13 cellular contexts compared by ENCODE assay signal in the genomic region with DNA sequence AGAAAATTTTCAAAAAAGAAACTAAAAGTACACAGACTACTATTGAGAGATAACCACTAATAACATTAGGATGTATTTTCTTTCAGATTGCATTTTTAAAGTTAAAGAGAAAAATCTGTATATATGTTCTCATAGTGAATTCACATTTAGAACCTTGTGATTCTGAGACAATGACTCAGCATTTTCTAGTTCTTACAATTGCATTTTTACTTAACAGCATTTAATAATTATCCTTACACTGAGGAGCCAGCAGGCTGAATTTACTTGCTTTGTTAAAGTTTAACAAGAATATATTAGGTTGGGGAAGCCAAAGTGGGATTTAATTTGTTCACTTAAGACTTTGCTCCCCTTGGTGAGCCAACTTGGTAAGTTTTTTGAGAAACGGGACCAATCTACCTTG. TPM values are rescaled to one million over a fixed set of nuclear protein-coding genes. Genes with fewer than 3 reads are reported as not detected.
DNase-seq lines count a peak whose midpoint lies in the region; ATAC-seq and TF ChIP-seq lines count a peak whose summit lies in the region.
"Had no signal": no experiment of that assay in that cellular context is flagged by ENCODE, and none has a peak within 500 bp of the region (broad histone marks: within the 10 kb centered on the region; RNA-seq: fewer than 3 reads in every experiment).

No MANE protein-coding gene starts in this region.

- no peak overlapping the region for H3K27ac ChIP-seq in HCT116 (ENCODE audit: low read depth, low read length)
- peak overlapping the region in 3 of 4 donors; percentile 48 to 57 (median 48) for H3K27ac ChIP-seq in gastrocnemius medialis

- no peak for TF ChIP-seq POLR2A in HCT116 (IDR thresholded peaks at IDR 0.05; ENCODE audit: borderline replicate concordance, extremely low read depth, insufficient read depth, insufficient read length)
- TF ChIP-seq POLR2A in gastrocnemius medialis (IDR thresholded peaks at IDR 0.05) = no peak

- in situ Hi-C loops in gastrocnemius medialis (cut with MboI; ENCODE audit: low sequenced_read_pairs in 4 of 4) = loop anchor here in 1 of 4 donors (25.0 kb wide), 1 partner anchor 1041 kb away; a partner anchor contains a TSS

- no peaks in the 10 kb centered on the region for H3K27me3 ChIP-seq in HCT116 (ENCODE audit: insufficient read depth, low read length)
- H3K27me3 ChIP-seq in gastrocnemius medialis = no peaks in the 10 kb centered on the region
- H3K27me3 ChIP-seq: adrenal gland had no signal

- H3K4me1 Mint-ChIP-seq in T-helper 17 cell = peaks cover 22% of the 10 kb centered on the region

- no peaks in the 10 kb centered on the region for H3K9me2 ChIP-seq in HCT116 (ENCODE audit: insufficient read depth)

- no peak overlapping the region for H3K4me3 ChIP-seq in HCT116 (replicated peaks in 1 of 2; ENCODE audit: low read depth in 1 of 2, low read length in 2 of 2)
- H3K4me3 ChIP-seq in gastrocnemius medialis = no peak overlapping the region
- H3K4me3 ChIP-seq: adrenal gland had no signal

- peak overlapping the region; percentile 61 for H3K27ac Mint-ChIP-seq in T-helper 17 cell

- H2AFZ ChIP-seq in HCT116 (ENCODE audit: low read depth, low read length, poor library complexity, severe bottlenecking) = no peak overlapping the region

- H3K36me3 ChIP-seq in HCT116 (ENCODE audit: control insufficient read depth in 1 of 2, insufficient read depth in 2 of 2, low read length in 2 of 2) (no peaks in the 10 kb centered on the region), gastrocnemius medialis (no peaks in the 10 kb centered on the region)
- H3K36me3 ChIP-seq: adrenal gland had no signal

- intact Hi-C loops in HCT116 (cut with micrococcal nuclease) (no loop called here), gastrocnemius medialis (cut with DNase I; ENCODE audit: low total_unique reads) (loop anchor here (10.0 kb wide), 1 partner anchor 108 kb away; no protein-coding TSS in a partner anchor)

- no peak overlapping the region for H3K4me3 Mint-ChIP-seq in T-helper 17 cell

- ATAC-seq in HCT116 (no peak), T-helper 17 cell (no peak), gastrocnemius medialis (no peak), HG02798 (IDR thresholded peaks at IDR 0.05; ENCODE audit: poor library complexity, unreplicated experiment) (no peak)

- no peak overlapping the region for H3K9ac ChIP-seq in HCT116 (ENCODE audit: low read length)

- no peak for TF ChIP-seq RAD21 in HCT116 (IDR thresholded peaks at IDR 0.05; ENCODE audit: low read depth)

- H3K36me3 Mint-ChIP-seq in T-helper 17 cell (ENCODE audit: low read depth) = no peaks in the 10 kb centered on the region

- H3K4me2 ChIP-seq in HCT116 (ENCODE audit: low read length) = 0 out of 2 replicates have a peak overlapping the region, but pooled peaks have one; percentile 1

- CTCF ChIA-PET in HCT116 (lab: Charles Lee) = no interaction called here

- H3K4me1 ChIP-seq in HCT116 (ENCODE audit: control insufficient read depth in 1 of 2, insufficient read depth in 2 of 2, low read length in 2 of 2) (peaks cover 11 to 23% of the 10 kb centered on the region in 2 experiments; a peak in 2 of 4 replicates), gastrocnemius medialis (peaks cover 16 to 18% of the 10 kb centered on the region in 2 donors)

- peaks cover 77% of the 10 kb centered on the region for H3K79me2 ChIP-seq in HCT116 (ENCODE audit: insufficient read depth, low read length)

- no peaks in the 10 kb centered on the region for H4K20me1 ChIP-seq in HCT116 (ENCODE audit: insufficient read depth)

- H3K27me3 Mint-ChIP-seq in T-helper 17 cell = no peaks in the 10 kb centered on the region

- DNase-seq in HCT116 (ENCODE audit: low read depth, low spot score) = no peak
- no peak for DNase-seq in T-helper 17 cell
- DNase-seq in fibroblast of peridontal ligament (ENCODE audit: extremely low read depth) = peak; percentile 66
- no peak for DNase-seq in gastrocnemius medialis
- DNase-seq in occipital lobe (lab: John Stamatoyannopoulos, UW) = no peak
- DNase-seq in cortex of kidney (lab: John Stamatoyannopoulos, UW) = no peak
- no peak for DNase-seq in NCI-H2171 (lab: John Stamatoyannopoulos, UW)
- DNase-seq: activated CD4-positive, alpha-beta T cell treated with anti-CD3 and anti-CD28 coated beads, Interleukin-2, amount 50 U/mL, for 1 hour; adrenal gland; NCI-H2107; SHP77; stimulated activated naive CD4-positive, alpha-beta T cell treated with Interleukin-2 at 50 U/mL for 16 hours had no signal

- RAD21 ChIA-PET in HCT116 (lab: Charles Lee; ENCODE audit: low non-redundant PET in 1 of 2, low total read pairs in 2 of 2, uncharacterized antibody in 2 of 2, unreplicated experiment in 2 of 2) = no interaction called here

- no TSS peak for BruUV-seq in HCT116 (replicated peaks; lab: Mats Ljungman, UMichigan)

- POLR2A ChIA-PET in HCT116 (lab: Charles Lee) = no interaction called here

- TF ChIP-seq CTCF in HCT116 (IDR thresholded peaks at IDR 0.05 in 2 of 3, conservative IDR thresholded peaks at IDR 0.05 in 1 of 3; ENCODE audit: borderline replicate concordance in 1 of 3, insufficient read depth in 1 of 3, low read depth in 2 of 3, low read length in 2 of 3) (no peak), gastrocnemius medialis (IDR thresholded peaks at IDR 0.05 in 4 of 5, conservative IDR thresholded peaks at IDR 0.05 in 1 of 5) (no peak)

- H3K9me3 ChIP-seq in HCT116 (ENCODE audit: control insufficient read depth in 1 of 2, insufficient read depth in 1 of 2, low read depth in 1 of 2, low read length in 2 of 2) = no peaks in the 10 kb centered on the region
- H3K9me3 ChIP-seq in T-helper 17 cell (ENCODE audit: control insufficient read depth, low read length, poor library complexity, severe bottlenecking) = no peaks in the 10 kb centered on the region
- no peaks in the 10 kb centered on the region for H3K9me3 ChIP-seq in gastrocnemius medialis
- H3K9me3 ChIP-seq: adrenal gland had no signal

TF ChIP-seq in HCT116, 20 proteins besides CTCF, POLR2A, EP300 and RAD21:
- no peak for TF ChIP-seq CEBPB (IDR thresholded peaks at IDR 0.05; ENCODE audit: low read depth)
TF ChIP-seq in HCT116: peak in this region for 0.

RNA-seq across cellular contexts. Expression of a gene that starts 4.5 kb away (rescaled TPM):
- total RNA-seq in HCT116 (2021; ENCODE audit: unreplicated experiment) (48.8 TPM), T-helper 17 cell (10 to 100 TPM; 56.6 to 72.1 TPM), gastrocnemius medialis (10 to 100 TPM; 19.3 to 44.8 (median 26.0) TPM), occipital lobe (19.2 TPM)
- polyA plus RNA-seq in HCT116 (2012) = 29.0 and 30.8 TPM in 2 replicates

RNA-seq across cellular contexts. Expression of a gene that starts 21.8 kb away (rescaled TPM):
- 22.7 TPM for total RNA-seq in HCT116 (2021; ENCODE audit: unreplicated experiment)
- polyA plus RNA-seq in HCT116 (2012) = 18.2 and 19.9 TPM in 2 replicates
- 10 to 100 TPM; 17.7 to 22.1 TPM for total RNA-seq in T-helper 17 cell
- total RNA-seq in gastrocnemius medialis = 10 to 100 TPM; 33.6 to 56.8 (median 38.5) TPM
- 78.9 TPM for total RNA-seq in occipital lobe
